In genomic region chr16:31507929-31508705, GRCh38 we compare ENCODE assay signal across 8 cellular contexts. TPM values are rescaled to one million over a fixed set of nuclear protein-coding genes. Genes with fewer than 3 reads are reported as not detected.
DNase-seq lines count a peak whose midpoint lies in the region; ATAC-seq and TF ChIP-seq lines count a peak whose summit lies in the region.

Gene RUSF1 (minus strand): TSS chr16:31508391. CDS start chr16:31508373, 18 bp downstream.

- peaks cover 43% of the 10 kb centered on the region for H3K4me1 Mint-ChIP-seq in activated CD8-positive, alpha-beta memory T cell treated with anti-CD3 and anti-CD28 coated beads, Interleukin-2, amount 10 ng/mL, durations not matched to agents 7 days and 5 days
- H3K4me1 Mint-ChIP-seq in endodermal cell, result peaks cover 17% of the 10 kb centered on the region

- peak within 1 kb of the TSS; percentile 98 for H3K4me3 ChIP-seq in HL-60 (replicated peaks; ENCODE audit: insufficient read depth, low read length)
- H3K4me3 ChIP-seq in endodermal cell (ENCODE audit: low read length), result peak within 1 kb of the TSS; percentile 97
- H3K4me3 ChIP-seq in mesodermal cell (ENCODE audit: extremely low read depth, insufficient read depth, low read length, poor library complexity, severe bottlenecking), result peak within 1 kb of the TSS; percentile 96

- peak within 1 kb of the TSS; percentile 99 for H3K9ac ChIP-seq in endodermal cell (ENCODE audit: extremely low read depth, low read length, poor library complexity, severe bottlenecking)

- no peak for TF ChIP-seq CTCF in HL-60 (IDR thresholded peaks at IDR 0.05; ENCODE audit: insufficient read depth, low read length)
- TF ChIP-seq CTCF in endodermal cell (conservative IDR thresholded peaks at IDR 0.05), result no peak

- H3K27ac ChIP-seq in HL-60 (replicated peaks), result peak within 1 kb of the TSS; percentile 92
- H3K27ac ChIP-seq in endodermal cell (ENCODE audit: low read depth, low read length), result peak within 1 kb of the TSS; percentile 90
- H3K27ac ChIP-seq in mesodermal cell (ENCODE audit: low read depth, low read length, severe bottlenecking), result peak within 1 kb of the TSS; percentile 98

- WGBS in endodermal cell (ENCODE audit: insufficient coverage in 1 of 2, insufficient read length in 1 of 2), 2 experiments, result 0% methylated on average over 31 to 65 of the region's 65 CpGs
- whole genome bisulfite sequencing in mesodermal cell (ENCODE audit: insufficient coverage in 2 of 2), 2 experiments, result 0% methylated on average over 57 to 58 of the region's 65 CpGs

- CTCF ChIA-PET in activated CD8-positive, alpha-beta memory T cell treated with anti-CD3 and anti-CD28 coated beads, Interleukin-2, amount 10 ng/mL, durations not matched to agents 7 days and 5 days (lab: Charles Lee), result interaction anchor here (0.7 to 3.4 kb wide), 5 partner anchors 32 to 365 kb away, joined by 3 to 18 read pairs (median 3); partner anchors contain the start of genes ARMC5 and ZNF267

- H3K9me3 ChIP-seq in endodermal cell (ENCODE audit: control insufficient read depth, low read length) (no peaks in the 10 kb centered on the region), mesodermal cell (ENCODE audit: control insufficient read depth, low read length) (no peaks in the 10 kb centered on the region)

- peak; percentile 82 for ATAC-seq in GM19455 (IDR thresholded peaks at IDR 0.05; ENCODE audit: unreplicated experiment)
- ATAC-seq in activated CD8-positive, alpha-beta memory T cell treated with anti-CD3 and anti-CD28 coated beads, Interleukin-2, amount 10 ng/mL, durations not matched to agents 7 days and 5 days, result peak; percentile 91

- no peaks in the 10 kb centered on the region for H3K27me3 Mint-ChIP-seq in activated CD8-positive, alpha-beta memory T cell treated with anti-CD3 and anti-CD28 coated beads, Interleukin-2, amount 10 ng/mL, durations not matched to agents 7 days and 5 days
- H3K27me3 Mint-ChIP-seq in endodermal cell (ENCODE audit: insufficient read depth), result peaks cover 19% of the 10 kb centered on the region

- peak; percentile 70 for DNase-seq in CMK (ENCODE audit: low read depth)
- peak; percentile 74 to 91 for DNase-seq in HL-60 (ENCODE audit: low read depth in 1 of 2, low spot score in 1 of 2)
- peak; percentile 83 for DNase-seq in NOMO-1 treated with DMSO at 0.1 percent for 48 hours (lab: John Stamatoyannopoulos, UW; ENCODE audit: unreplicated experiment)
- DNase-seq in activated CD8-positive, alpha-beta memory T cell treated with anti-CD3 and anti-CD28 coated beads, Interleukin-2, amount 10 ng/mL, durations not matched to agents 7 days and 5 days, result peak; percentile 93
- DNase-seq in endodermal cell, result peak; percentile 97
- DNase-seq in stimulated activated CD8-positive, alpha-beta memory T cell treated with anti-CD3 and anti-CD28 coated beads, Interleukin-15, amount 100 ng/mL, for 24 hours (ENCODE audit: low read depth), result peak; percentile 69

- H3K27me3 ChIP-seq in HL-60 (ENCODE audit: insufficient read depth, poor library complexity, severe bottlenecking) (no peaks in the 10 kb centered on the region), endodermal cell (ENCODE audit: control insufficient read depth, insufficient read depth, low read length, poor library complexity, severe bottlenecking) (no peaks in the 10 kb centered on the region)

- H3K27ac Mint-ChIP-seq in activated CD8-positive, alpha-beta memory T cell treated with anti-CD3 and anti-CD28 coated beads, Interleukin-2, amount 10 ng/mL, durations not matched to agents 7 days and 5 days, result peak within 1 kb of the TSS; percentile 96
- peak within 1 kb of the TSS; percentile 96 for H3K27ac Mint-ChIP-seq in endodermal cell

- peaks cover 11% of the 10 kb centered on the region for H3K36me3 Mint-ChIP-seq in activated CD8-positive, alpha-beta memory T cell treated with anti-CD3 and anti-CD28 coated beads, Interleukin-2, amount 10 ng/mL, durations not matched to agents 7 days and 5 days
- no peaks in the 10 kb centered on the region for H3K36me3 Mint-ChIP-seq in endodermal cell (ENCODE audit: low read depth)

- H3K4me1 ChIP-seq in endodermal cell (ENCODE audit: control insufficient read depth, insufficient read depth, low read length) (no peaks in the 10 kb centered on the region), mesodermal cell (ENCODE audit: control insufficient read depth, insufficient read depth, low read length, poor library complexity, severe bottlenecking) (peaks cover 6% of the 10 kb centered on the region)

- no peaks in the 10 kb centered on the region for H3K9me3 Mint-ChIP-seq in activated CD8-positive, alpha-beta memory T cell treated with anti-CD3 and anti-CD28 coated beads, Interleukin-2, amount 10 ng/mL, durations not matched to agents 7 days and 5 days (ENCODE audit: low read depth)
- H3K9me3 Mint-ChIP-seq in endodermal cell, result no peaks in the 10 kb centered on the region

- H3K36me3 ChIP-seq in endodermal cell (ENCODE audit: control insufficient read depth, insufficient read depth, low read length), result peaks cover 3% of the 10 kb centered on the region
- peaks cover 22% of the 10 kb centered on the region for H3K36me3 ChIP-seq in mesodermal cell (ENCODE audit: control insufficient read depth, insufficient read depth, low read length)

- peak within 1 kb of the TSS; percentile 95 for H3K4me3 Mint-ChIP-seq in activated CD8-positive, alpha-beta memory T cell treated with anti-CD3 and anti-CD28 coated beads, Interleukin-2, amount 10 ng/mL, durations not matched to agents 7 days and 5 days
- H3K4me3 Mint-ChIP-seq in endodermal cell, result peak within 1 kb of the TSS; percentile 86

RNA-seq across cellular contexts. Expression of gene RUSF1, which starts in this region (rescaled TPM):
- total RNA-seq in activated CD8-positive, alpha-beta memory T cell treated with anti-CD3 and anti-CD28 coated beads, Interleukin-2, amount 10 ng/mL, durations not matched to agents 7 days and 5 days, result 10 to 100 TPM; 32.8 to 37.7 TPM
- total RNA-seq in endodermal cell, result 10 to 100 TPM; 45.4 to 50.8 TPM
- 60.5 TPM for polyA plus RNA-seq in endodermal cell (2013, experiment 1 of 2)
- polyA plus RNA-seq in endodermal cell (2013, experiment 2 of 2), result 48.5 TPM
- polyA plus RNA-seq in mesodermal cell (2013, experiment 1 of 2), result 76.3 TPM
- polyA plus RNA-seq in mesodermal cell (2013, experiment 2 of 2), result 66.0 TPM

Comparison
In these comparisons a context has a peak if more than half of its experiments do, and no peak if none do; other contexts are left out.
1. Peak in every context shown above with its lines: DNase-seq, ATAC-seq, H3K4me3 ChIP-seq and H3K27ac ChIP-seq.